In genomic region chr19:42330521-42330835, GRCh38 we compare ENCODE assay signal across 17 cellular contexts. TPM values are rescaled to one million over a fixed set of nuclear protein-coding genes. Genes with fewer than 3 reads are reported as not detected.
DNase-seq lines count a peak whose midpoint lies in the region; ATAC-seq and TF ChIP-seq lines count a peak whose summit lies in the region.
"Had no signal": no experiment of that assay in that cellular context is flagged by ENCODE, and none has a peak within 500 bp of the region (broad histone marks: within the 10 kb centered on the region; RNA-seq: fewer than 3 reads in every experiment).

No MANE protein-coding gene starts in this region.

- WGBS in testis, 2 donors, result 25 to 54% methylated on average over 1 of the region's 1 CpG

- DNase-seq in fibroblast of villous mesenchyme (ENCODE audit: low read depth) (peak; percentile 7), testis (peak; percentile 42), NCI-H748 (lab: John Stamatoyannopoulos, UW; ENCODE audit: unreplicated experiment) (no peak), DMS79 (lab: John Stamatoyannopoulos, UW) (no peak)
- DNase-seq: C1 segment of cervical spinal cord, COR-L47, GDM1, HFFc6, KBM-7, NCI-H1048, NCI-H146, Peyer's patch, SW 1271 had no signal

- no peak for ATAC-seq in activated T-helper 17 cell treated with anti-CD3 and anti-CD28 coated beads, Interleukin-2, amount 50 U/mL, for 72 hours (replicated peaks)
- ATAC-seq in HG03521 (IDR thresholded peaks at IDR 0.05; ENCODE audit: unreplicated experiment), result no peak

- peak overlapping the region; percentile 4 for H3K27ac Mint-ChIP-seq in activated T-helper 17 cell treated with anti-CD3 and anti-CD28 coated beads, Interleukin-2, amount 50 U/mL, for 72 hours
- H3K27ac Mint-ChIP-seq: HFFc6 had no signal

- CTCF ChIA-PET in HEK293 (lab: Yijun Ruan, JAX), result interaction anchor here (0.6 to 2.6 kb wide), 10 partner anchors 8 to 222 kb away, joined by 3 to 12 read pairs (median 4); no protein-coding TSS in a partner anchor

- peaks cover 40% of the 10 kb centered on the region for H3K4me1 ChIP-seq in HEK293 (ENCODE audit: control insufficient read depth, insufficient read depth, low read length)
- H3K4me1 ChIP-seq in testis, result peaks cover 28% of the 10 kb centered on the region

- peaks cover 16 to 23% of the 10 kb centered on the region in 2 experiments for H3K36me3 ChIP-seq in HEK293 (ENCODE audit: control insufficient read depth in 2 of 2, insufficient read depth in 1 of 2, low read length in 2 of 2)
- H3K36me3 ChIP-seq in testis (ENCODE audit: low read depth, missing control alignments), result no peaks in the 10 kb centered on the region
- H3K36me3 ChIP-seq: Peyer's patch had no signal

- no peak for TF ChIP-seq CTCF in HEK293 (tag by site-specific recombination; IDR thresholded peaks at IDR 0.05)
- no peak for TF ChIP-seq CTCF in fibroblast of villous mesenchyme (IDR thresholded peaks at IDR 0.05; ENCODE audit: insufficient read depth, low read depth, low read length)
- TF ChIP-seq CTCF in testis (IDR thresholded peaks at IDR 0.05), result no peak

- intact Hi-C loops in testis (cut with DNase I; ENCODE audit: low total_unique reads), result no loop called here

- H3K36me3 Mint-ChIP-seq in activated T-helper 17 cell treated with anti-CD3 and anti-CD28 coated beads, Interleukin-2, amount 50 U/mL, for 72 hours (ENCODE audit: low read depth), result no peaks in the 10 kb centered on the region

- POLR2A ChIA-PET in HEK293 (lab: Yijun Ruan, JAX), result interaction anchor here (0.7 to 2.0 kb wide), 2 partner anchors 66 to 103 kb away, joined by 3 to 6 read pairs; no protein-coding TSS in a partner anchor

- H3K4me3 Mint-ChIP-seq in activated T-helper 17 cell treated with anti-CD3 and anti-CD28 coated beads, Interleukin-2, amount 50 U/mL, for 72 hours, result no peak overlapping the region
- H3K4me3 Mint-ChIP-seq: HFFc6 had no signal

- no peak for TF ChIP-seq POLR2A in testis (IDR thresholded peaks at IDR 0.05)

- H3K9me3 Mint-ChIP-seq in activated T-helper 17 cell treated with anti-CD3 and anti-CD28 coated beads, Interleukin-2, amount 50 U/mL, for 72 hours, result no peaks in the 10 kb centered on the region
- H3K9me3 Mint-ChIP-seq: HFFc6 had no signal

- H3K9me3 ChIP-seq in HEK293 (ENCODE audit: control insufficient read depth, insufficient read depth, low read depth, low read length), result no peaks in the 10 kb centered on the region
- H3K9me3 ChIP-seq in testis, result no peaks in the 10 kb centered on the region
- H3K9me3 ChIP-seq: Peyer's patch had no signal

- H3K27ac ChIP-seq in HEK293 (ENCODE audit: extremely low read depth, low read depth, low read length) (peak overlapping the region; percentile 53; the same call in 1 of the 2 replicates), testis (no peak overlapping the region)
- H3K27ac ChIP-seq: Peyer's patch had no signal

- no peaks in the 10 kb centered on the region for H3K27me3 ChIP-seq in testis
- H3K27me3 ChIP-seq: Peyer's patch had no signal

- no peaks in the 10 kb centered on the region for H3K27me3 Mint-ChIP-seq in activated T-helper 17 cell treated with anti-CD3 and anti-CD28 coated beads, Interleukin-2, amount 50 U/mL, for 72 hours

- H3K4me3 ChIP-seq in HEK293 (ENCODE audit: low read depth, low read length) (no peak overlapping the region), fibroblast of villous mesenchyme (ENCODE audit: low read depth, low read length) (no peak overlapping the region), testis (no peak overlapping the region)
- H3K4me3 ChIP-seq: Peyer's patch had no signal

- peaks cover 13% of the 10 kb centered on the region for H3K4me1 Mint-ChIP-seq in activated T-helper 17 cell treated with anti-CD3 and anti-CD28 coated beads, Interleukin-2, amount 50 U/mL, for 72 hours

TF ChIP-seq in HEK293, 187 proteins besides CTCF, POLR2A, EP300 and RAD21:
- TF ChIP-seq GLIS1 (tag by site-specific recombination; IDR thresholded peaks at IDR 0.05) (0 out of 2 replicates have a peak, but pooled peaks have one; percentile 0), ZNF169 (tag by site-specific recombination; IDR thresholded peaks at IDR 0.05) (no peak)

RNA-seq across cellular contexts. Expression of gene MEGF8, which starts 5.0 kb away (rescaled TPM):
- total RNA-seq in activated T-helper 17 cell treated with anti-CD3 and anti-CD28 coated beads, Interleukin-2, amount 50 U/mL, for 72 hours, result 1 to 10 TPM; 3.0 to 3.1 TPM
- total RNA-seq in fibroblast of villous mesenchyme, result 21.2 and 22.2 TPM in 2 replicates
- total RNA-seq in testis, result 10 to 100 TPM; 26.9 to 27.3 TPM
- 18.8 TPM for polyA plus RNA-seq in testis (ENCODE audit: insufficient read depth, low read depth, low replicate concordance)

RNA-seq across cellular contexts. Expression of gene TMEM145, which starts 17.4 kb away (rescaled TPM):
- total RNA-seq in activated T-helper 17 cell treated with anti-CD3 and anti-CD28 coated beads, Interleukin-2, amount 50 U/mL, for 72 hours, result 1 to 10 TPM in 1 of 2 donors, under 1 TPM in 1; 0.50 to 1.6 TPM
- not detected in 2 replicates for total RNA-seq in fibroblast of villous mesenchyme
- total RNA-seq in testis, result 10 to 100 TPM in 1 of 2 donors, 1 to 10 TPM in 1; 7.2 to 12.3 TPM
- 6.9 TPM for polyA plus RNA-seq in testis (ENCODE audit: insufficient read depth, low read depth, low replicate concordance)
- total RNA-seq: M059J, Peyer's patch had no signal

RNA-seq across cellular contexts. Expression of gene PAFAH1B3, which starts 28.1 kb away (rescaled TPM):
- total RNA-seq in activated T-helper 17 cell treated with anti-CD3 and anti-CD28 coated beads, Interleukin-2, amount 50 U/mL, for 72 hours, result 10 to 100 TPM; 42.0 to 60.2 TPM
- total RNA-seq in fibroblast of villous mesenchyme (28.5 and 48.0 TPM in 2 replicates), testis (10 to 100 TPM; 50.7 to 66.7 TPM)
- 45.1 TPM for polyA plus RNA-seq in testis (ENCODE audit: insufficient read depth, low read depth, low replicate concordance)

RNA-seq across cellular contexts. Expression of gene PRR19, which starts 28.5 kb away (rescaled TPM):
- total RNA-seq in activated T-helper 17 cell treated with anti-CD3 and anti-CD28 coated beads, Interleukin-2, amount 50 U/mL, for 72 hours, result 1 to 10 TPM; 1.3 to 1.4 TPM
- total RNA-seq in fibroblast of villous mesenchyme (0.64 and 0.86 TPM in 2 replicates), testis (10 to 100 TPM; 16.8 to 18.3 TPM)
- 37.4 TPM for polyA plus RNA-seq in testis (ENCODE audit: insufficient read depth, low read depth, low replicate concordance)

RNA-seq across cellular contexts. Expression of gene CNFN, which starts 59.6 kb away (rescaled TPM):
- total RNA-seq in activated T-helper 17 cell treated with anti-CD3 and anti-CD28 coated beads, Interleukin-2, amount 50 U/mL, for 72 hours, result under 1 TPM in 1 of 2 donors, not detected in 1; 0.54 TPM
- total RNA-seq in fibroblast of villous mesenchyme, result 0.32 TPM in 1 of 2 replicates, not detected in the other
- total RNA-seq in testis, result 1 to 10 TPM; 1.9 to 5.0 TPM
- polyA plus RNA-seq in testis (ENCODE audit: insufficient read depth, low read depth, low replicate concordance), result 2.2 TPM

Comparison
In these comparisons a context has a peak if more than half of its experiments do, and no peak if none do; other contexts are left out.
1. DNase-seq: peak in fibroblast of villous mesenchyme (single experiment) and testis (single experiment); none in NCI-H748 (single experiment) and DMS79 (single experiment).